8 cellular contexts compared by ENCODE assay signal in genomic region chr10:90856964-90857634, GRCh38. TPM values are rescaled to one million over a fixed set of nuclear protein-coding genes. Genes with fewer than 3 reads are reported as not detected.
DNase-seq lines count a peak whose midpoint lies in the region; ATAC-seq and TF ChIP-seq lines count a peak whose summit lies in the region.

No MANE protein-coding gene starts in this region.

- peak overlapping the region; percentile 78 for H3K4me3 Mint-ChIP-seq in activated naive CD8-positive, alpha-beta T cell treated with anti-CD3 and anti-CD28 coated beads, Interleukin-2, amount 50 U/mL, for 24 hours

- intact Hi-C loops in testis (cut with DNase I; ENCODE audit: low total_unique reads): no loop called here

- no peaks in the 10 kb centered on the region for H3K36me3 Mint-ChIP-seq in activated naive CD8-positive, alpha-beta T cell treated with anti-CD3 and anti-CD28 coated beads, Interleukin-2, amount 50 U/mL, for 24 hours (ENCODE audit: low read depth)

- TF ChIP-seq CTCF in GM06990 (IDR thresholded peaks at IDR 0.05; ENCODE audit: insufficient read depth, low read length, poor library complexity, severe bottlenecking) (no peak), kidney epithelial cell (IDR thresholded peaks at IDR 0.05; ENCODE audit: insufficient read depth, low read length, poor library complexity, severe bottlenecking) (no peak), testis (IDR thresholded peaks at IDR 0.05) (no peak)

- ATAC-seq in HG03342 (IDR thresholded peaks at IDR 0.05; ENCODE audit: unreplicated experiment) (peak; percentile 4), GM18505 (IDR thresholded peaks at IDR 0.05; ENCODE audit: unreplicated experiment) (no peak)
- peak; percentile 3 for ATAC-seq in activated naive CD8-positive, alpha-beta T cell treated with anti-CD3 and anti-CD28 coated beads, Interleukin-2, amount 50 U/mL, for 24 hours

- DNase-seq in GM06990 (ENCODE audit: extremely low read depth, insufficient read length): peak; percentile 15
- peak; percentile 5 for DNase-seq in activated naive CD8-positive, alpha-beta T cell treated with anti-CD3 and anti-CD28 coated beads, Interleukin-2, amount 50 U/mL, for 24 hours
- no peak for DNase-seq in kidney epithelial cell (ENCODE audit: low read depth)
- DNase-seq in testis: peak; percentile 18
- no peak for DNase-seq in stimulated activated CD4-positive, alpha-beta T cell treated with anti-CD3 and anti-CD28 coated beads, Interleukin-1b, Interleukin-23, amount 100 ng/mL, for 48 hours
- DNase-seq in glomerular visceral epithelial cell (ENCODE audit: extremely low spot score): no peak

- H3K36me3 ChIP-seq in GM06990 (ENCODE audit: control insufficient read depth, insufficient read depth, low read length): no peaks in the 10 kb centered on the region
- H3K36me3 ChIP-seq in kidney epithelial cell (ENCODE audit: control insufficient read depth, insufficient read depth, low read length): no peaks in the 10 kb centered on the region
- no peaks in the 10 kb centered on the region for H3K36me3 ChIP-seq in testis (ENCODE audit: low read depth, missing control alignments)

- H3K27ac ChIP-seq in testis: peak overlapping the region in 1 of 2 donors; percentile 67

- peaks cover 16% of the 10 kb centered on the region for H3K4me1 Mint-ChIP-seq in activated naive CD8-positive, alpha-beta T cell treated with anti-CD3 and anti-CD28 coated beads, Interleukin-2, amount 50 U/mL, for 24 hours

- H3K27me3 Mint-ChIP-seq in activated naive CD8-positive, alpha-beta T cell treated with anti-CD3 and anti-CD28 coated beads, Interleukin-2, amount 50 U/mL, for 24 hours: peaks cover 66% of the 10 kb centered on the region

- H3K27me3 ChIP-seq in GM06990 (replicated peaks; ENCODE audit: control insufficient read depth, insufficient read depth, low read length) (no peaks in the 10 kb centered on the region; the same call in none of the 2 replicates), kidney epithelial cell (ENCODE audit: control insufficient read depth, insufficient read depth, low read length) (peaks cover 17% of the 10 kb centered on the region), testis (no peaks in the 10 kb centered on the region)

- H3K9me3 Mint-ChIP-seq in activated naive CD8-positive, alpha-beta T cell treated with anti-CD3 and anti-CD28 coated beads, Interleukin-2, amount 50 U/mL, for 24 hours: peaks cover 2% of the 10 kb centered on the region

- H3K4me1 ChIP-seq in testis: no peaks in the 10 kb centered on the region

- TF ChIP-seq POLR2A in testis (IDR thresholded peaks at IDR 0.05): no peak
- TF ChIP-seq POLR2A in GM18505 (IDR thresholded peaks at IDR 0.05; ENCODE audit: borderline replicate concordance, extremely low read depth, insufficient read depth, insufficient read length): no peak

- H3K9me3 ChIP-seq in testis: no peaks in the 10 kb centered on the region

- peak overlapping the region; percentile 69 for H3K27ac Mint-ChIP-seq in activated naive CD8-positive, alpha-beta T cell treated with anti-CD3 and anti-CD28 coated beads, Interleukin-2, amount 50 U/mL, for 24 hours

- 7 to 9% methylated on average over 28 to 59 of the region's 59 CpGs for WGBS in testis, 2 donors

- H3K4me3 ChIP-seq in GM06990 (replicated peaks; ENCODE audit: low read depth, low read length) (peak overlapping the region; percentile 59; the same call in 1 of the 2 replicates), kidney epithelial cell (ENCODE audit: low read depth, low read length) (peak overlapping the region; percentile 53), testis (peak overlapping the region; percentile 59 to 66)

RNA-seq across cellular contexts. Expression of gene HTR7, which starts 0.7 kb away (rescaled TPM):
- total RNA-seq in kidney epithelial cell (0.17 and 2.1 TPM in 2 replicates), testis (1 to 10 TPM; 8.3 to 9.4 TPM)
- polyA plus RNA-seq in testis (ENCODE audit: insufficient read depth, low read depth, low replicate concordance): 26.2 TPM

RNA-seq across cellular contexts. Expression of gene RPP30, which starts 14.7 kb away (rescaled TPM):
- total RNA-seq in kidney epithelial cell (40.7 and 44.4 TPM in 2 replicates), testis (10 to 100 TPM; 55.7 to 57.5 TPM)
- polyA plus RNA-seq in testis (ENCODE audit: insufficient read depth, low read depth, low replicate concordance): 62.6 TPM

Comparison
In these comparisons a context has a peak if more than half of its experiments do, and no peak if none do; other contexts are left out.
1. DNase-seq: peak in GM06990 (single experiment), activated naive CD8-positive, alpha-beta T cell treated with anti-CD3 and anti-CD28 coated beads, Interleukin-2, amount 50 U/mL, for 24 hours (single experiment) and testis (single experiment); none in kidney epithelial cell (single experiment), stimulated activated CD4-positive, alpha-beta T cell treated with anti-CD3 and anti-CD28 coated beads, Interleukin-1b, Interleukin-23, amount 100 ng/mL, for 48 hours (single experiment) and glomerular visceral epithelial cell (single experiment).
2. Peak in every context shown above with its lines, with median percentiles within 50 percentile points of each other: H3K4me3 ChIP-seq.